17 cellular contexts compared by ENCODE assay signal in the genomic region with DNA sequence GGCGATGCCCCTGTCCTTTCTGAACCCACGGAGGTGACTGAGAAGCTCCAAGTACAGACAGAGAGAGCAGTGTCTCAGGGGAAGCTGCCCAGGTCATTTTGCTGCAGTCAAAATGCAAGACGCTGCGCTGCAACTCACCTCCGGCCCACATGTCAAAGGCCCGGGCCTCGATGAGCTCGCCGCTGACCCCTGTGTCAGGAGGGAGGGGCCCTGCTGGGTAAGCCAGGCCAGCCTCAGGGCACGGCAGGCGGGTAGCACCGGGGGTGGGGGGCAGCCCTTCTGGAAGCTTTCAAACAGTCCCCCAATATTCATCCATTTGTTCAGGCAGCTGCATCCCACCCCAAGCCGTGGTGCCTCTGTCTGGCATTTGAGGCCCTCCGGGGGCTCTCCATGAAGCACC. TPM values are rescaled to one million over a fixed set of nuclear protein-coding genes. Genes with fewer than 3 reads are reported as not detected.
DNase-seq lines count a peak whose midpoint lies in the region; ATAC-seq and TF ChIP-seq lines count a peak whose summit lies in the region.
"Had no signal": no experiment of that assay in that cellular context is flagged by ENCODE, and none has a peak within 500 bp of the region (broad histone marks: within the 10 kb centered on the region; RNA-seq: fewer than 3 reads in every experiment).

No MANE protein-coding gene starts in this region.

- H3K27me3 ChIP-seq in osteoblast (ENCODE audit: insufficient read depth, low read length), result no peaks in the 10 kb centered on the region

- DNase-seq in cardiac septum (ENCODE audit: low spot score) (peak; percentile 44), Right ventricle myocardium inferior (ENCODE audit: missing footprints) (no peak), osteoblast (ENCODE audit: insufficient read length, low spot score, missing footprints) (peak; percentile 26), immature natural killer cell (no peak)
- DNase-seq: AML-193; Caco-2; Calu3; CD4-positive, alpha-beta T cell; CD8-positive, alpha-beta T cell; DMS79 treated with DMSO at 0.1 percent for 48 hours; GF-D8 had no signal

- H3K27ac Mint-ChIP-seq in immature natural killer cell, result no peak overlapping the region
- H3K27ac Mint-ChIP-seq: B cell; CD4-positive, alpha-beta T cell; CD8-positive, alpha-beta T cell had no signal

- no peak overlapping the region for H3K4me2 ChIP-seq in osteoblast (ENCODE audit: insufficient read depth, low read length)
- H3K4me2 ChIP-seq: A549; BLaER1 treated with 17β-estradiol and CSF1 and Interleukin-3, amounts not matched to agents 10 nM and 100 nM had no signal

- H4K20me1 ChIP-seq in osteoblast (ENCODE audit: insufficient read depth, low read length), result no peaks in the 10 kb centered on the region

- no peak overlapping the region for H3K4me3 Mint-ChIP-seq in immature natural killer cell
- H3K4me3 Mint-ChIP-seq: B cell; CD4-positive, alpha-beta T cell; CD8-positive, alpha-beta T cell had no signal

- no peak overlapping the region for H2AFZ ChIP-seq in osteoblast (ENCODE audit: low read length)

- no peak overlapping the region for H3K4me3 ChIP-seq in osteoblast (ENCODE audit: insufficient read depth, low read length)
- H3K4me3 ChIP-seq: A549; BLaER1 treated with 17β-estradiol and CSF1 and Interleukin-3, amounts not matched to agents 10 nM and 100 nM had no signal

- H3K79me2 ChIP-seq in osteoblast (ENCODE audit: insufficient read depth, low read length), result no peaks in the 10 kb centered on the region

- H3K36me3 Mint-ChIP-seq in immature natural killer cell, result peaks cover 0 to 6% (median 5%) of the 10 kb centered on the region in 3 donors

- ATAC-seq in Right ventricle myocardium inferior, result no peak
- ATAC-seq in HG03460 (IDR thresholded peaks at IDR 0.05; ENCODE audit: unreplicated experiment), result no peak
- ATAC-seq: A549; CD8-positive, alpha-beta T cell had no signal

- H3K4me1 ChIP-seq in osteoblast (ENCODE audit: insufficient read depth, low read length), result no peaks in the 10 kb centered on the region
- H3K4me1 ChIP-seq: A549, Caco-2 had no signal

- no peak for TF ChIP-seq CTCF in osteoblast (IDR thresholded peaks at IDR 0.05; ENCODE audit: extremely low read depth, low read depth, low read length)

- peaks cover 9 to 13% of the 10 kb centered on the region in 2 donors for H3K4me1 Mint-ChIP-seq in immature natural killer cell

- no peaks in the 10 kb centered on the region for H3K9me3 ChIP-seq in osteoblast (ENCODE audit: low read depth, low read length)
- H3K9me3 ChIP-seq: A549, Caco-2 had no signal

- peaks cover 2 to 5% (median 4%) of the 10 kb centered on the region in 3 donors for H3K27me3 Mint-ChIP-seq in immature natural killer cell (ENCODE audit: low read depth in 3 of 3)
- H3K27me3 Mint-ChIP-seq: B cell; CD4-positive, alpha-beta T cell had no signal

- intact Hi-C loops in cardiac septum (cut with DNase I), result no loop called here
- intact Hi-C loops in Right ventricle myocardium inferior (cut with DNase I), result no loop called here

- no peak overlapping the region for H3K27ac ChIP-seq in osteoblast (ENCODE audit: low read depth, low read length)
- H3K27ac ChIP-seq: 22Rv1; A549; BLaER1 treated with 17β-estradiol and CSF1 and Interleukin-3, amounts not matched to agents 10 nM and 100 nM; C4-2B had no signal

- H3K9me3 Mint-ChIP-seq in immature natural killer cell, result no peaks in the 10 kb centered on the region
- H3K9me3 Mint-ChIP-seq: CD4-positive, alpha-beta T cell; CD8-positive, alpha-beta T cell had no signal

- H3K36me3 ChIP-seq in osteoblast (ENCODE audit: insufficient read depth, low read length), result no peaks in the 10 kb centered on the region

RNA-seq across cellular contexts. Expression of gene FAM3A, which starts 8.4 kb away (rescaled TPM):
- total RNA-seq in cardiac septum (53.1 TPM), Right ventricle myocardium inferior (62.1 TPM), osteoblast (20.6 and 21.4 TPM in 2 replicates)
- polyA plus RNA-seq in immature natural killer cell, result 10 to 100 TPM; 27.1 to 31.3 (median 30.1) TPM

RNA-seq across cellular contexts. Expression of gene SLC10A3, which starts 17.2 kb away (rescaled TPM):
- 13.8 TPM for total RNA-seq in cardiac septum
- total RNA-seq in Right ventricle myocardium inferior, result 13.0 TPM
- total RNA-seq in osteoblast, result 34.5 and 36.2 TPM in 2 replicates
- polyA plus RNA-seq in immature natural killer cell, result 100 to 1,000 TPM in 1 of 3 donors, 10 to 100 TPM in 2; 53.1 to 110 (median 91.1) TPM

RNA-seq across cellular contexts. Expression of gene UBL4A, which starts 21.3 kb away (rescaled TPM):
- total RNA-seq in cardiac septum (48.4 TPM), Right ventricle myocardium inferior (58.4 TPM), osteoblast (30.4 and 31.5 TPM in 2 replicates)
- 10 to 100 TPM; 56.3 to 68.9 (median 61.2) TPM for polyA plus RNA-seq in immature natural killer cell

RNA-seq across cellular contexts. Expression of gene LAGE3, which starts 28.6 kb away (rescaled TPM):
- total RNA-seq in cardiac septum, result 13.9 TPM
- total RNA-seq in Right ventricle myocardium inferior, result 18.5 TPM
- 16.5 and 21.7 TPM in 2 replicates for total RNA-seq in osteoblast
- 10 to 100 TPM; 30.5 to 65.0 (median 52.4) TPM for polyA plus RNA-seq in immature natural killer cell

RNA-seq across cellular contexts. Expression of gene G6PD, which starts 39.0 kb away (rescaled TPM):
- total RNA-seq in cardiac septum, result 14.6 TPM
- 15.0 TPM for total RNA-seq in Right ventricle myocardium inferior
- 88.7 and 91.3 TPM in 2 replicates for total RNA-seq in osteoblast
- 10 to 100 TPM; 10.5 to 24.9 (median 12.1) TPM for polyA plus RNA-seq in immature natural killer cell

Comparison
In these comparisons a context has a peak if more than half of its experiments do, and no peak if none do; other contexts are left out.
1. DNase-seq: peak in cardiac septum (single experiment) and osteoblast (single experiment); none in Right ventricle myocardium inferior (single experiment) and immature natural killer cell (0 of 3).